8 cellular contexts compared by ENCODE assay signal in the genomic region with DNA sequence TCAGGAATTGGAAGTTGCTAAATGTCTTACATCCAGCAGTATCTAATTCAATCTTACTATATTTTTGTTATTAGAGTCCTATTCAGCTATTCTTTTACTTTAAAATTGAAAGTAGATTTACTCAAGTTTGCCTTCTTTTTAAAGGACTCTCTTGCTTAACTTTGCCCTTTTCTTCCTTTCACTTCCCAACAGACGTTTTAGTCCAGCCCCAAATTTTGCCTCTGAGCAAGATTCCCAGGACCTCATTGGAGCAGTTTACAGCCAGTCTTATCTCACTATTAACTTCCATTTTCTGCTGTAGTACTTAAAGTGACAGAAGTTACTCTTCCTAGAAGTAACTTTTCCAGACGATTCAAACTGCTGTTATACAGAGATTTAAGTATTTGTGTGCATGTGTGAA. TPM values are rescaled to one million over a fixed set of nuclear protein-coding genes. Genes with fewer than 3 reads are reported as not detected.
DNase-seq lines count a peak whose midpoint lies in the region; ATAC-seq and TF ChIP-seq lines count a peak whose summit lies in the region.

No MANE protein-coding gene starts in this region.

- TF ChIP-seq CTCF in CD14-positive monocyte (IDR thresholded peaks at IDR 0.05): no peak
- TF ChIP-seq CTCF in OCI-LY7 (conservative IDR thresholded peaks at IDR 0.05; ENCODE audit: low read length): no peak
- TF ChIP-seq CTCF in epithelial cell of proximal tubule (conservative IDR thresholded peaks at IDR 0.05; ENCODE audit: low read depth, low read length): no peak
- no peak for TF ChIP-seq CTCF in nephron progenitor cell (IDR thresholded peaks at IDR 0.05)

- peaks cover 35% of the 10 kb centered on the region for H3K4me1 ChIP-seq in OCI-LY7 (ENCODE audit: insufficient read depth, low read length, poor library complexity, severe bottlenecking)

- H3K9me3 Mint-ChIP-seq in CD14-positive monocyte (peaks cover 0 to 1% (median 0%) of the 10 kb centered on the region in 7 donors), nephron progenitor cell (no peaks in the 10 kb centered on the region)

- H4K20me1 ChIP-seq in OCI-LY7 (ENCODE audit: insufficient read depth, low read length): peaks cover 19% of the 10 kb centered on the region

- intact Hi-C loops in CD14-positive monocyte (cut with micrococcal nuclease): no loop called here
- intact Hi-C loops in OCI-LY7 (cut with micrococcal nuclease; ENCODE audit: unreplicated experiment): no loop called here

- peak overlapping the region; percentile 80 for H3K4me2 ChIP-seq in OCI-LY7 (ENCODE audit: low read length)

- CTCF ChIA-PET in OCI-LY7 (lab: Charles Lee; ENCODE audit: unreplicated experiment): interaction anchor here (1.6 kb wide), 1 partner anchor 9 kb away, joined by 4 read pairs; no protein-coding TSS in a partner anchor

- H3K27me3 Mint-ChIP-seq in CD14-positive monocyte (ENCODE audit: low read depth in 3 of 3) (peaks cover 0 to 2% (median 0%) of the 10 kb centered on the region in 3 donors), nephron progenitor cell (ENCODE audit: low read depth, poor library complexity) (peaks cover 37% of the 10 kb centered on the region)

- no peak overlapping the region for H3K27ac ChIP-seq in OCI-LY7 (ENCODE audit: low read depth, low read length, poor library complexity, severe bottlenecking)

- in situ Hi-C loops in KBM-7 (cut with MboI; ENCODE audit: low pct_unique_long_range_greater_than_20kb, low sequenced_read_pairs): no loop called here

- H3K27ac Mint-ChIP-seq in CD14-positive monocyte (peak overlapping the region in 6 of 7 donors; percentile 14 to 51 (median 36)), nephron progenitor cell (no peak overlapping the region)

- H3K4me1 Mint-ChIP-seq in CD14-positive monocyte (peaks cover 41% of the 10 kb centered on the region), nephron progenitor cell (peaks cover 23% of the 10 kb centered on the region)

- no peak for ATAC-seq in GM18861 (IDR thresholded peaks at IDR 0.05; ENCODE audit: unreplicated experiment)
- ATAC-seq in GM19351 (IDR thresholded peaks at IDR 0.05; ENCODE audit: unreplicated experiment): no peak

- H2AFZ ChIP-seq in OCI-LY7 (ENCODE audit: low read length): no peak overlapping the region

- peaks cover 25% of the 10 kb centered on the region for H3K36me3 ChIP-seq in OCI-LY7 (ENCODE audit: insufficient read depth, low read length)

- no TSS peak for BruUV-seq in OCI-LY7 (replicated peaks; lab: Mats Ljungman, UMichigan)

- POLR2A ChIA-PET in OCI-LY7 (lab: Charles Lee): interaction anchor here (0.6 to 17.9 kb wide), 8 partner anchors 7 to 64 kb away, joined by 3 to 365 read pairs (median 5); no protein-coding TSS in a partner anchor

- H3K4me3 Mint-ChIP-seq in CD14-positive monocyte (peak overlapping the region; percentile 32 to 73), nephron progenitor cell (peak overlapping the region; percentile 52)

- no peaks in the 10 kb centered on the region for H3K9me2 ChIP-seq in OCI-LY7 (ENCODE audit: insufficient read depth, low read length)

- H3K4me3 ChIP-seq in OCI-LY7 (ENCODE audit: low read depth, low read length, poor library complexity, severe bottlenecking) (no peak overlapping the region), epithelial cell of proximal tubule (ENCODE audit: low read depth, low read length) (peak overlapping the region; percentile 2)

- H3K79me2 ChIP-seq in OCI-LY7 (ENCODE audit: insufficient read depth, low read depth, low read length): peaks cover 29% of the 10 kb centered on the region

- no peaks in the 10 kb centered on the region for H3K9me3 ChIP-seq in OCI-LY7 (ENCODE audit: low read length)

- H3K36me3 Mint-ChIP-seq in CD14-positive monocyte (no peaks in the 10 kb centered on the region), nephron progenitor cell (ENCODE audit: low read depth) (no peaks in the 10 kb centered on the region)

- DNase-seq in CD14-positive monocyte (ENCODE audit: low spot score) (no peak), OCI-LY7 (ENCODE audit: low spot score) (no peak), epithelial cell of proximal tubule (ENCODE audit: low read depth) (no peak), nephron progenitor cell (no peak), NCI-H2081 (lab: John Stamatoyannopoulos, UW) (no peak), KBM-7 (no peak)

RNA-seq across cellular contexts. Expression of a gene that starts 1.7 kb away (rescaled TPM):
- 10 to 100 TPM; 14.2 to 16.9 TPM for polyA plus RNA-seq in CD14-positive monocyte
- total RNA-seq in OCI-LY7 (2014; rRNA removed; shearing (Covaris generic)): 63.2 and 74.3 TPM in 2 replicates
- total RNA-seq in OCI-LY7 (2022) (174 and 185 TPM in 2 replicates), epithelial cell of proximal tubule (31.8 and 45.9 TPM in 2 replicates)

RNA-seq across cellular contexts. Expression of a gene that starts 18.1 kb away (rescaled TPM):
- polyA plus RNA-seq in CD14-positive monocyte: 100 to 1,000 TPM; 272 to 302 TPM
- total RNA-seq in OCI-LY7 (2014; rRNA removed; shearing (Covaris generic)): 3.5 and 8.2 TPM in 2 replicates
- total RNA-seq in OCI-LY7 (2022) (42.9 and 52.6 TPM in 2 replicates), epithelial cell of proximal tubule (26.4 and 52.3 TPM in 2 replicates)
